ENCODE assay signal across 10 cellular contexts in genomic region chr10:22460531-22461403, GRCh38.
"Had no signal": no experiment of that assay in that cellular context is flagged by ENCODE, and none has a peak within 500 bp of the region (broad histone marks: within the 10 kb centered on the region; RNA-seq: fewer than 3 reads in every experiment).

No MANE protein-coding gene starts in this region.

- H3K9ac ChIP-seq: KMS-11 had no signal

- H3K9me3 Mint-ChIP-seq: GM23338, H9, HFFc6 had no signal

- H3K27ac Mint-ChIP-seq: GM23338, H9, HFFc6 had no signal

- H3K4me3 ChIP-seq: GM23338 had no signal

- H3K4me2 ChIP-seq: GM23338, KMS-11 had no signal

- H3K27ac ChIP-seq: KMS-11 had no signal

- DNase-seq: H9, HCEC 1CT, HFFc6, IMR-90, KBM-7 had no signal

- FAIRE-seq: H1, H54, HTR-8/SVneo had no signal

- ATAC-seq: GM23338 had no signal

- H3K4me3 Mint-ChIP-seq: GM23338, H9, HFFc6 had no signal
